9 cellular contexts compared by ENCODE assay signal in the genomic region with DNA sequence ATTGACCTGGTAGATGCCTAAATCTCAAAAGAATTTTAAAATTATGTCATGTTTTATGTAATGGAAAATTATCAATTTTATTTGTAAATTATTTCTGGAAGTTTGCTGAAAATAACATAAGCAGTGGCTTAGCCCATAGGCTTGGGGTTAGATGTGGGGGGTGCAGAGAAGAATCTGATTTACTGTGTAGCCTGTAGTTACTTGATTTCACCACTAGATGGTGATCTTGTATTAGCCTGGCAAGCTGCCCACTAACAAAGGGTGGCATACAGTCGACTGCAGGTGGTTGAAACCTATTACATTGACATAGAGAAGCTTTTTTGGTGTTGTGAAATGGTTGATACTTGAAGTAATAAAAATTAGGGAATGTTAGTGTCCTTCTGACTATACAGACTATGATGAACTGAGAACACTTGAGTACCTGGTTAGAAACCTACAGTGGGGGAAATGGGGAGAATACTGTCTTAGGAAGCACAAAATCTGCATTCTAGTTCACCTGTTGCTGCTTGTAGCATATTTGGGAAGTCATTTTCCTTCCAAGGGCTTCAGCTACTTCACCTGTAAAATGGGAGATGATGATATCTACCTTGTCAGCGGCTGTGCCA.
DNase-seq lines count a peak whose midpoint lies in the region; ATAC-seq and TF ChIP-seq lines count a peak whose summit lies in the region.
"Had no signal": no experiment of that assay in that cellular context is flagged by ENCODE, and none has a peak within 500 bp of the region (broad histone marks: within the 10 kb centered on the region; RNA-seq: fewer than 3 reads in every experiment).

No MANE protein-coding gene starts in this region.

- H3K4me1 Mint-ChIP-seq in activated CD4-positive, alpha-beta T cell treated with anti-CD3 and anti-CD28 coated beads for 36 hours = no peaks in the 10 kb centered on the region
- no peaks in the 10 kb centered on the region for H3K4me1 Mint-ChIP-seq in activated naive CD4-positive, alpha-beta T cell treated with anti-CD3 and anti-CD28 coated beads, Interleukin-2, amount 10 ng/mL, durations not matched to agents 7 days and 5 days
- H3K4me1 Mint-ChIP-seq: CD8-positive, alpha-beta memory T cell had no signal

- no peak overlapping the region for H3K4me3 Mint-ChIP-seq in activated CD4-positive, alpha-beta T cell treated with anti-CD3 and anti-CD28 coated beads for 36 hours
- H3K4me3 Mint-ChIP-seq in activated naive CD4-positive, alpha-beta T cell treated with anti-CD3 and anti-CD28 coated beads, Interleukin-2, amount 10 ng/mL, durations not matched to agents 7 days and 5 days = no peak overlapping the region
- H3K4me3 Mint-ChIP-seq: CD8-positive, alpha-beta memory T cell had no signal

- H3K36me3 ChIP-seq in heart right ventricle = no peaks in the 10 kb centered on the region

- POLR2A ChIA-PET in activated CD4-positive, alpha-beta T cell treated with anti-CD3 and anti-CD28 coated beads for 36 hours (lab: Charles Lee) = no interaction called here

- no peaks in the 10 kb centered on the region for H3K9me3 Mint-ChIP-seq in activated CD4-positive, alpha-beta T cell treated with anti-CD3 and anti-CD28 coated beads for 36 hours (ENCODE audit: low read depth)
- H3K9me3 Mint-ChIP-seq in activated naive CD4-positive, alpha-beta T cell treated with anti-CD3 and anti-CD28 coated beads, Interleukin-2, amount 10 ng/mL, durations not matched to agents 7 days and 5 days = no peaks in the 10 kb centered on the region
- H3K9me3 Mint-ChIP-seq: CD8-positive, alpha-beta memory T cell had no signal

- no peak overlapping the region for H3K27ac ChIP-seq in HL-60 (replicated peaks)
- no peak overlapping the region for H3K27ac ChIP-seq in heart right ventricle

- intact Hi-C loops in activated CD4-positive, alpha-beta T cell treated with anti-CD3 and anti-CD28 coated beads for 36 hours (cut with DNase I, micrococcal nuclease) = loop anchor here (1.0 to 5.0 kb wide), 5 partner anchors 544 to 1546 kb away; no protein-coding TSS in a partner anchor
- intact Hi-C loops in heart right ventricle (cut with DNase I) = loop anchor here in 7 of 10 donors (5.0 to 10.0 kb wide), 7 partner anchors 388 to 1548 kb away; no protein-coding TSS in a partner anchor

- H3K9me3 ChIP-seq in heart right ventricle = no peaks in the 10 kb centered on the region

- peaks cover 0 to 15% (median 4%) of the 10 kb centered on the region in 9 donors for H3K4me1 ChIP-seq in heart right ventricle

- H3K36me3 Mint-ChIP-seq in activated CD4-positive, alpha-beta T cell treated with anti-CD3 and anti-CD28 coated beads for 36 hours (ENCODE audit: low read depth) = no peaks in the 10 kb centered on the region
- no peaks in the 10 kb centered on the region for H3K36me3 Mint-ChIP-seq in activated naive CD4-positive, alpha-beta T cell treated with anti-CD3 and anti-CD28 coated beads, Interleukin-2, amount 10 ng/mL, durations not matched to agents 7 days and 5 days
- H3K36me3 Mint-ChIP-seq: CD8-positive, alpha-beta memory T cell had no signal

- H3K27ac Mint-ChIP-seq in activated CD4-positive, alpha-beta T cell treated with anti-CD3 and anti-CD28 coated beads for 36 hours = no peak overlapping the region
- no peak overlapping the region for H3K27ac Mint-ChIP-seq in activated naive CD4-positive, alpha-beta T cell treated with anti-CD3 and anti-CD28 coated beads, Interleukin-2, amount 10 ng/mL, durations not matched to agents 7 days and 5 days
- H3K27ac Mint-ChIP-seq: CD8-positive, alpha-beta memory T cell had no signal

- TF ChIP-seq CTCF in HL-60 (IDR thresholded peaks at IDR 0.05; ENCODE audit: insufficient read depth, low read length) (peak; percentile 74), heart right ventricle (IDR thresholded peaks at IDR 0.05) (peak; percentile 83 to 93 (median 91))

- CTCF ChIA-PET in activated CD4-positive, alpha-beta T cell treated with anti-CD3 and anti-CD28 coated beads for 36 hours (lab: Charles Lee) = interaction anchor here (0.6 to 2.0 kb wide), 10 partner anchors 13 to 1545 kb away, joined by 3 to 16 read pairs (median 4); no protein-coding TSS in a partner anchor
- CTCF ChIA-PET in activated naive CD4-positive, alpha-beta T cell treated with anti-CD3 and anti-CD28 coated beads, Interleukin-2, amount 10 ng/mL, durations not matched to agents 7 days and 5 days (lab: Charles Lee) = interaction anchor here (0.7 to 2.2 kb wide), 8 partner anchors 8 to 1545 kb away, joined by 3 to 12 read pairs (median 3); no protein-coding TSS in a partner anchor

- H3K4me3 ChIP-seq in HL-60 (replicated peaks; ENCODE audit: insufficient read depth, low read length) = no peak overlapping the region
- H3K4me3 ChIP-seq in heart right ventricle = no peak overlapping the region

- ATAC-seq in activated CD4-positive, alpha-beta T cell treated with anti-CD3 and anti-CD28 coated beads for 36 hours = peak; percentile 78
- peak; percentile 93 for ATAC-seq in GM21529 (IDR thresholded peaks at IDR 0.05; ENCODE audit: unreplicated experiment)
- ATAC-seq in heart right ventricle = peak in 7 of 8 donors; percentile 58 to 84 (median 73)

- 47 to 50% methylated on average over 2 of the region's 2 CpGs for WGBS in heart right ventricle, 2 donors

- peak; percentile 50 for DNase-seq in activated CD4-positive, alpha-beta T cell treated with anti-CD3 and anti-CD28 coated beads for 36 hours
- no peak for DNase-seq in activated CD4-positive, alpha-beta T cell treated with anti-CD3 and anti-CD28 coated beads for 1 hour
- peak; percentile 50 to 54 for DNase-seq in HL-60 (ENCODE audit: low read depth in 1 of 2, low spot score in 1 of 2)
- peak; percentile 38 for DNase-seq in NCI-H748 treated with DMSO at 0.1 percent for 48 hours (lab: John Stamatoyannopoulos, UW)
- peak; percentile 23 for DNase-seq in activated naive CD4-positive, alpha-beta T cell treated with anti-CD3 and anti-CD28 coated beads, Interleukin-2, amount 10 ng/mL, durations not matched to agents 7 days and 5 days
- DNase-seq in heart right ventricle = peak in 1 of 2 donors; percentile 11
- peak; percentile 42 for DNase-seq in putamen (ENCODE audit: low spot score)

- H3K27me3 ChIP-seq in HL-60 (ENCODE audit: insufficient read depth, poor library complexity, severe bottlenecking) (peaks cover 9% of the 10 kb centered on the region), heart right ventricle (no peaks in the 10 kb centered on the region)

- H3K27me3 Mint-ChIP-seq in activated CD4-positive, alpha-beta T cell treated with anti-CD3 and anti-CD28 coated beads for 36 hours = peaks cover 1% of the 10 kb centered on the region
- H3K27me3 Mint-ChIP-seq in activated naive CD4-positive, alpha-beta T cell treated with anti-CD3 and anti-CD28 coated beads, Interleukin-2, amount 10 ng/mL, durations not matched to agents 7 days and 5 days = no peaks in the 10 kb centered on the region
